ENCODE assay signal across 11 cellular contexts in genomic region chr13:99314640-99315176, GRCh38. TPM values are rescaled to one million over a fixed set of nuclear protein-coding genes. Genes with fewer than 3 reads are reported as not detected.
DNase-seq lines count a peak whose midpoint lies in the region; ATAC-seq and TF ChIP-seq lines count a peak whose summit lies in the region.
"Had no signal": no experiment of that assay in that cellular context is flagged by ENCODE, and none has a peak within 500 bp of the region (broad histone marks: within the 10 kb centered on the region; RNA-seq: fewer than 3 reads in every experiment).

No MANE protein-coding gene starts in this region.

- ATAC-seq in right lobe of liver (peak in 3 of 4 donors; percentile 12 to 37 (median 31)), HG03196 (IDR thresholded peaks at IDR 0.05; ENCODE audit: unreplicated experiment) (no peak)
- ATAC-seq in stimulated activated naive CD8-positive, alpha-beta T cell treated with anti-CD3 and anti-CD28 coated beads, Interleukin-15, Interleukin-2, amounts not matched to agents 100 U/mL and 50 U/mL, for 24 hours, result peak; percentile 80
- ATAC-seq: A549 had no signal

- H3K27ac Mint-ChIP-seq in activated T-helper 2 cell treated with anti-CD3 and anti-CD28 coated beads, Interferon-gamma antibody, Interleukin-2, Interleukin-4, amounts not matched to agents 10 μg/mL and 5 μg/mL and 100 μg/mL, durations not matched to agents 14 hours and 24 hours and 36 hours, result peak overlapping the region; percentile 96

- H3K27me3 ChIP-seq in right lobe of liver, result no peaks in the 10 kb centered on the region
- no peaks in the 10 kb centered on the region for H3K27me3 ChIP-seq in vagina

- H3K4me3 Mint-ChIP-seq in activated T-helper 2 cell treated with anti-CD3 and anti-CD28 coated beads, Interferon-gamma antibody, Interleukin-2, Interleukin-4, amounts not matched to agents 10 μg/mL and 5 μg/mL and 100 μg/mL, durations not matched to agents 14 hours and 24 hours and 36 hours (ENCODE audit: low read depth), result peak overlapping the region; percentile 72

- intact Hi-C loops in activated T-helper 2 cell treated with anti-CD3 and anti-CD28 coated beads, Interferon-gamma antibody, Interleukin-2, Interleukin-4, amounts not matched to agents 10 μg/mL and 5 μg/mL and 100 μg/mL, durations not matched to agents 14 hours and 24 hours and 36 hours (cut with micrococcal nuclease), result loop anchor here (1.0 to 5.0 kb wide), 5 partner anchors 7 to 118 kb away; partner anchors contain the start of gene GPR183
- intact Hi-C loops in right lobe of liver (cut with DNase I), result no loop called here
- intact Hi-C loops in vagina (cut with DNase I), result no loop called here

- 63% methylated on average over 10 of the region's 10 CpGs for WGBS in right lobe of liver (ENCODE audit: insufficient coverage, low coverage, low lambda C conversion rate, missing lambda C conversion rate)

- H3K27ac ChIP-seq in right lobe of liver, result no peak overlapping the region
- no peak overlapping the region for H3K27ac ChIP-seq in vagina
- H3K27ac ChIP-seq: A549, WERI-Rb-1 had no signal

- peaks cover 53% of the 10 kb centered on the region for H3K36me3 Mint-ChIP-seq in activated T-helper 2 cell treated with anti-CD3 and anti-CD28 coated beads, Interferon-gamma antibody, Interleukin-2, Interleukin-4, amounts not matched to agents 10 μg/mL and 5 μg/mL and 100 μg/mL, durations not matched to agents 14 hours and 24 hours and 36 hours (ENCODE audit: low read depth)

- TF ChIP-seq CTCF in right lobe of liver (IDR thresholded peaks at IDR 0.05), result no peak
- TF ChIP-seq CTCF in vagina (IDR thresholded peaks at IDR 0.05), result no peak

- H3K36me3 ChIP-seq in right lobe of liver (no peaks in the 10 kb centered on the region), vagina (peaks cover 0 to 20% of the 10 kb centered on the region in 2 donors)

- TF ChIP-seq POLR2A in right lobe of liver (IDR thresholded peaks at IDR 0.05) (no peak), vagina (IDR thresholded peaks at IDR 0.05) (no peak)

- H3K27me3 Mint-ChIP-seq in activated T-helper 2 cell treated with anti-CD3 and anti-CD28 coated beads, Interferon-gamma antibody, Interleukin-2, Interleukin-4, amounts not matched to agents 10 μg/mL and 5 μg/mL and 100 μg/mL, durations not matched to agents 14 hours and 24 hours and 36 hours (ENCODE audit: low read depth), result no peaks in the 10 kb centered on the region

- H3K9me3 ChIP-seq in right lobe of liver (no peaks in the 10 kb centered on the region), vagina (no peaks in the 10 kb centered on the region)
- H3K9me3 ChIP-seq: A549 had no signal

- H3K9me3 Mint-ChIP-seq in activated T-helper 2 cell treated with anti-CD3 and anti-CD28 coated beads, Interferon-gamma antibody, Interleukin-2, Interleukin-4, amounts not matched to agents 10 μg/mL and 5 μg/mL and 100 μg/mL, durations not matched to agents 14 hours and 24 hours and 36 hours, result no peaks in the 10 kb centered on the region

- peaks cover 70% of the 10 kb centered on the region for H3K4me1 Mint-ChIP-seq in activated T-helper 2 cell treated with anti-CD3 and anti-CD28 coated beads, Interferon-gamma antibody, Interleukin-2, Interleukin-4, amounts not matched to agents 10 μg/mL and 5 μg/mL and 100 μg/mL, durations not matched to agents 14 hours and 24 hours and 36 hours (ENCODE audit: low read depth)

- DNase-seq in NCI-H748 (lab: John Stamatoyannopoulos, UW; ENCODE audit: unreplicated experiment) (peak; percentile 17), NCI-H748 treated with DMSO at 0.1 percent for 48 hours (lab: John Stamatoyannopoulos, UW) (no peak), right lobe of liver (no peak), ecto neural progenitor cell (ENCODE audit: low spot score) (no peak), vagina (ENCODE audit: extremely low spot score in 2 of 2) (no peak)
- DNase-seq in activated T-helper 2 cell treated with anti-CD3 and anti-CD28 coated beads, Interferon-gamma antibody, Interleukin-2, Interleukin-4, amounts not matched to agents 10 μg/mL and 5 μg/mL and 100 μg/mL, durations not matched to agents 14 hours and 24 hours and 36 hours (ENCODE audit: low spot score), result peak; percentile 63
- peak; percentile 64 for DNase-seq in stimulated activated naive CD8-positive, alpha-beta T cell treated with anti-CD3 and anti-CD28 coated beads, Interleukin-15, Interleukin-2, amounts not matched to agents 100 U/mL and 50 U/mL, for 24 hours
- DNase-seq: nucleus accumbens, WERI-Rb-1 had no signal

- H3K4me1 ChIP-seq in right lobe of liver (peaks cover 0 to 10% (median 0%) of the 10 kb centered on the region in 4 donors), vagina (peaks cover 27% of the 10 kb centered on the region)

- H3K4me3 ChIP-seq in right lobe of liver, result no peak overlapping the region
- H3K4me3 ChIP-seq in vagina, result no peak overlapping the region
- H3K4me3 ChIP-seq: A549 had no signal

RNA-seq across cellular contexts. Expression of gene GPR183, which starts 7.5 kb away (rescaled TPM):
- total RNA-seq in activated T-helper 2 cell treated with anti-CD3 and anti-CD28 coated beads, Interferon-gamma antibody, Interleukin-2, Interleukin-4, amounts not matched to agents 10 μg/mL and 5 μg/mL and 100 μg/mL, durations not matched to agents 14 hours and 24 hours and 36 hours, result 143 and 147 TPM in 2 replicates
- total RNA-seq in right lobe of liver (1 to 10 TPM in 3 of 6 experiments, under 1 TPM in 3; 0.26 to 3.2 (median 1.0) TPM), vagina (12.0 TPM)

RNA-seq across cellular contexts. Expression of gene GPR18, which starts 56.5 kb away (rescaled TPM):
- total RNA-seq in activated T-helper 2 cell treated with anti-CD3 and anti-CD28 coated beads, Interferon-gamma antibody, Interleukin-2, Interleukin-4, amounts not matched to agents 10 μg/mL and 5 μg/mL and 100 μg/mL, durations not matched to agents 14 hours and 24 hours and 36 hours, result 7.4 and 8.4 TPM in 2 replicates
- total RNA-seq in right lobe of liver, result under 1 TPM in 2 of 6 experiments, not detected in 4; 0.13 to 0.17 TPM
- total RNA-seq in vagina, result not detected

Comparison
In these comparisons a context has a peak if more than half of its experiments do, and no peak if none do; other contexts are left out.
1. DNase-seq: peak in NCI-H748 (single experiment), activated T-helper 2 cell treated with anti-CD3 and anti-CD28 coated beads, Interferon-gamma antibody, Interleukin-2, Interleukin-4, amounts not matched to agents 10 μg/mL and 5 μg/mL and 100 μg/mL, durations not matched to agents 14 hours and 24 hours and 36 hours (single experiment) and stimulated activated naive CD8-positive, alpha-beta T cell treated with anti-CD3 and anti-CD28 coated beads, Interleukin-15, Interleukin-2, amounts not matched to agents 100 U/mL and 50 U/mL, for 24 hours (single experiment); none in NCI-H748 treated with DMSO at 0.1 percent for 48 hours (single experiment), right lobe of liver (0 of 3), ecto neural progenitor cell (single experiment) and vagina (0 of 2).
2. RNA of gene GPR183, which starts 7.5 kb away (total RNA-seq): 143 to 147 TPM in activated T-helper 2 cell treated with anti-CD3 and anti-CD28 coated beads, Interferon-gamma antibody, Interleukin-2, Interleukin-4, amounts not matched to agents 10 μg/mL and 5 μg/mL and 100 μg/mL, durations not matched to agents 14 hours and 24 hours and 36 hours; 12.0 TPM in vagina (single experiment) and 0.26 to 3.2 TPM in right lobe of liver; every median in the first group is over 10 times any median in the second.